16 cellular contexts compared by ENCODE assay signal in the genomic region with DNA sequence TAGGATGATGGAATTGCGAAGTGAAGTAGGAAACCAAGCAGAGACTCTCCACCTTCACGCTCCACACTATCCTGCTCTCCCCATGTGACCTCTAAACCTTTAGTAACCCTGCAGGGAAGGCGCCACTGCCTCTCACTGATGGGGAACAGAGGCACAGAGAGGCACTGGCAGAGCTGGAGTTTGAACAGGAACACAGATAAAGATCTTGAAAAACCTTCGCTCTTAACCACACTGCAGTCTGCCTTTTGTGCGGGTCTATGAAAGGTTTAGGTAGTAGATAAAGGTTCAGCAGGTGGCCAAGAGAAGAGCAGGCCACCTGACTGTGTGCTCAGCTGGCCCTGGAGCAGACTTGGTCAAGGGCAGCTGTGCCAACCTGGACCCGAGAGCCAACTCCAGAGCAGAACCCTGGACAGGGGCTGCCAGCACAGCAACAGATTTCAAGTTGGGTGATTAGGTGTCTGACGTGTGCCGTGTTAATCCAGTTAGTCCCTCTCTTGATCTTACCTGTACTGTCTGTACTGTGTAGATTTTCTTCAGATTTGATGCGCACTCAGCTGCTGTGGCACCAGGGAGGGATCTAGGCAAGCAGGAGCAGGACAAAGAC. TPM values are rescaled to one million over a fixed set of nuclear protein-coding genes. Genes with fewer than 3 reads are reported as not detected.
DNase-seq lines count a peak whose midpoint lies in the region; ATAC-seq, FAIRE-seq and TF ChIP-seq lines count a peak whose summit lies in the region.
"Had no signal": no experiment of that assay in that cellular context is flagged by ENCODE, and none has a peak within 500 bp of the region (broad histone marks: within the 10 kb centered on the region; RNA-seq: fewer than 3 reads in every experiment).

No MANE protein-coding gene starts in this region.

- POLR2A ChIA-PET in activated naive CD8-positive, alpha-beta T cell treated with anti-CD3 and anti-CD28 coated beads, Interleukin-2, amount 10 ng/mL, durations not matched to agents 7 days and 5 days (lab: Charles Lee), result interaction anchor here (0.6 to 2.2 kb wide), 4 partner anchors 14 to 712 kb away, joined by 3 to 8 read pairs (median 4); no protein-coding TSS in a partner anchor
- POLR2A ChIA-PET in GM12878 (lab: Charles Lee), result no interaction called here

- peak; percentile 48 for ATAC-seq in activated naive CD8-positive, alpha-beta T cell treated with anti-CD3 and anti-CD28 coated beads, Interleukin-2, amount 10 ng/mL, durations not matched to agents 7 days and 5 days (ENCODE audit: low read depth)
- no peak for ATAC-seq in activated naive CD8-positive, alpha-beta T cell treated with anti-CD3 and anti-CD28 coated beads, Interleukin-2, amount 50 U/mL, for 24 hours
- ATAC-seq in GM12878 (no peak), HG03097 (IDR thresholded peaks at IDR 0.05; ENCODE audit: low FRiP score, unreplicated experiment) (no peak)
- ATAC-seq: Right ventricle myocardium inferior had no signal

- peaks cover 50% of the 10 kb centered on the region for H3K4me1 Mint-ChIP-seq in activated naive CD8-positive, alpha-beta T cell treated with anti-CD3 and anti-CD28 coated beads, Interleukin-2, amount 10 ng/mL, durations not matched to agents 7 days and 5 days
- peaks cover 43% of the 10 kb centered on the region for H3K4me1 Mint-ChIP-seq in activated naive CD8-positive, alpha-beta T cell treated with anti-CD3 and anti-CD28 coated beads, Interleukin-2, amount 50 U/mL, for 24 hours
- H3K4me1 Mint-ChIP-seq: mesothelial cell of epicardium had no signal

- no peaks in the 10 kb centered on the region for H3K79me2 ChIP-seq in GM12878 (ENCODE audit: control insufficient read depth, insufficient read depth, low read length)

- H4K20me1 ChIP-seq in GM12878 (ENCODE audit: control insufficient read depth, insufficient read depth), result no peaks in the 10 kb centered on the region

- BruUV-seq in GM12878 (replicated peaks; lab: Mats Ljungman, UMichigan), result no TSS peak

- TF ChIP-seq CTCF in GM12878 (IDR thresholded peaks at IDR 0.05 in 2 of 3, conservative IDR thresholded peaks at IDR 0.05 in 1 of 3; ENCODE audit: control insufficient read depth in 2 of 3, extremely low read depth in 1 of 3, insufficient read depth in 1 of 3, low read depth in 3 of 3, low read length in 3 of 3), result no peak
- TF ChIP-seq CTCF in testis (IDR thresholded peaks at IDR 0.05), result no peak

- no peak overlapping the region for H3K4me2 ChIP-seq in GM12878 (ENCODE audit: control insufficient read depth, insufficient read depth)

- H3K27me3 ChIP-seq in GM12878 (replicated peaks in 1 of 2; ENCODE audit: control insufficient read depth in 2 of 2, insufficient read depth in 2 of 2, low read length in 1 of 2) (0 out of 4 replicates have a peak, but pooled peaks cover 0 to 3% of the 10 kb centered on the region in 2 experiments), testis (no peaks in the 10 kb centered on the region)
- H3K27me3 ChIP-seq: right lobe of liver, suprapubic skin had no signal

- no peak overlapping the region for H3K4me3 ChIP-seq in GM12878
- no peak overlapping the region for H3K4me3 ChIP-seq in testis
- H3K4me3 ChIP-seq: right lobe of liver, suprapubic skin had no signal

- H3K27ac Mint-ChIP-seq in activated naive CD8-positive, alpha-beta T cell treated with anti-CD3 and anti-CD28 coated beads, Interleukin-2, amount 10 ng/mL, durations not matched to agents 7 days and 5 days, result peak overlapping the region; percentile 60
- H3K27ac Mint-ChIP-seq in activated naive CD8-positive, alpha-beta T cell treated with anti-CD3 and anti-CD28 coated beads, Interleukin-2, amount 50 U/mL, for 24 hours, result no peak overlapping the region
- H3K27ac Mint-ChIP-seq: activated T-cell treated with anti-CD3 and anti-CD28 coated beads, Interleukin-2, amount 50 U/mL, for 72 hours; mesothelial cell of epicardium had no signal

- DNase-seq in activated naive CD8-positive, alpha-beta T cell treated with anti-CD3 and anti-CD28 coated beads, Interleukin-2, amount 10 ng/mL, durations not matched to agents 7 days and 5 days, result no peak
- no peak for DNase-seq in activated naive CD8-positive, alpha-beta T cell treated with anti-CD3 and anti-CD28 coated beads, Interleukin-2, amount 50 U/mL, for 24 hours
- peak; percentile 20 for DNase-seq in NCI-H345 (lab: John Stamatoyannopoulos, UW)
- no peak for DNase-seq in GM12878 (ENCODE audit: low read depth, low spot score)
- DNase-seq in RPMI8226, result no peak
- no peak for DNase-seq in testis
- DNase-seq: activated T-cell treated with anti-CD3 and anti-CD28 coated beads, Interleukin-2, amount 50 U/mL, for 72 hours; IMR-90; NCI-H2107; right lobe of liver; stimulated activated CD4-positive, alpha-beta T cell treated with anti-CD3 and anti-CD28 coated beads, Interleukin-2, amount 100 ng/mL, for 24 hours had no signal

- no peaks in the 10 kb centered on the region for H3K9me3 ChIP-seq in GM12878 (replicated peaks; ENCODE audit: control insufficient read depth, insufficient read depth, low read length)
- no peaks in the 10 kb centered on the region for H3K9me3 ChIP-seq in testis
- H3K9me3 ChIP-seq: right lobe of liver, suprapubic skin had no signal

- no peak for TF ChIP-seq RAD21 in GM12878 (IDR thresholded peaks at IDR 0.05; ENCODE audit: insufficient read depth, low read depth, low read length)

- intact Hi-C loops in GM12878 (cut with micrococcal nuclease; ENCODE audit: unreplicated experiment) (loop anchor here (2.0 to 10.0 kb wide), 4 partner anchors 147 to 1377 kb away; no protein-coding TSS in a partner anchor), testis (cut with DNase I; ENCODE audit: low total_unique reads) (no loop called here)

- no peak overlapping the region for H3K9ac ChIP-seq in GM12878 (ENCODE audit: control insufficient read depth, insufficient read depth, low read length)

- H3K4me3 Mint-ChIP-seq in activated naive CD8-positive, alpha-beta T cell treated with anti-CD3 and anti-CD28 coated beads, Interleukin-2, amount 10 ng/mL, durations not matched to agents 7 days and 5 days, result peak overlapping the region; percentile 39
- H3K4me3 Mint-ChIP-seq in activated naive CD8-positive, alpha-beta T cell treated with anti-CD3 and anti-CD28 coated beads, Interleukin-2, amount 50 U/mL, for 24 hours, result no peak overlapping the region
- H3K4me3 Mint-ChIP-seq: activated T-cell treated with anti-CD3 and anti-CD28 coated beads, Interleukin-2, amount 50 U/mL, for 72 hours; mesothelial cell of epicardium had no signal

- H3K4me1 ChIP-seq in GM12878 (ENCODE audit: control insufficient read depth, insufficient read depth, low read length) (no peaks in the 10 kb centered on the region), testis (no peaks in the 10 kb centered on the region)
- H3K4me1 ChIP-seq: right lobe of liver had no signal

- CTCF ChIA-PET in GM12878 (lab: Yijun Ruan, JAX), result interaction anchor here (2.5 kb wide), 1 partner anchor 15 kb away, joined by 6 read pairs; no protein-coding TSS in a partner anchor

- no peaks in the 10 kb centered on the region for H3K27me3 Mint-ChIP-seq in activated naive CD8-positive, alpha-beta T cell treated with anti-CD3 and anti-CD28 coated beads, Interleukin-2, amount 10 ng/mL, durations not matched to agents 7 days and 5 days
- no peaks in the 10 kb centered on the region for H3K27me3 Mint-ChIP-seq in activated naive CD8-positive, alpha-beta T cell treated with anti-CD3 and anti-CD28 coated beads, Interleukin-2, amount 50 U/mL, for 24 hours

- H3K36me3 Mint-ChIP-seq in activated naive CD8-positive, alpha-beta T cell treated with anti-CD3 and anti-CD28 coated beads, Interleukin-2, amount 10 ng/mL, durations not matched to agents 7 days and 5 days, result peaks cover 34% of the 10 kb centered on the region
- no peaks in the 10 kb centered on the region for H3K36me3 Mint-ChIP-seq in activated naive CD8-positive, alpha-beta T cell treated with anti-CD3 and anti-CD28 coated beads, Interleukin-2, amount 50 U/mL, for 24 hours (ENCODE audit: low read depth)
- H3K36me3 Mint-ChIP-seq: mesothelial cell of epicardium had no signal

- no peak for FAIRE-seq in GM12878 (lab: Jason Lieb, UNC)

- SMC1A ChIA-PET in GM12878 (lab: Charles Lee; ENCODE audit: uncharacterized antibody, unreplicated experiment), result no interaction called here

- 42% methylated on average over 9 of the region's 9 CpGs for WGBS in GM12878 (ENCODE audit: insufficient coverage, insufficient replicate concordance, low lambda C conversion rate, missing lambda C conversion rate)
- WGBS in testis, 2 donors, result 86 to 89% methylated on average over 7 to 9 of the region's 9 CpGs

- TF ChIP-seq POLR2A in GM12878 (IDR thresholded peaks at IDR 0.05; ENCODE audit: low read depth, low read length) (no peak), testis (IDR thresholded peaks at IDR 0.05) (no peak)

- no peak for TF ChIP-seq EP300 in GM12878 (IDR thresholded peaks at IDR 0.05; ENCODE audit: borderline replicate concordance in 1 of 2, control insufficient read depth in 1 of 2, low read depth in 2 of 2, low read length in 2 of 2)

- no peaks in the 10 kb centered on the region for H3K9me3 Mint-ChIP-seq in activated naive CD8-positive, alpha-beta T cell treated with anti-CD3 and anti-CD28 coated beads, Interleukin-2, amount 10 ng/mL, durations not matched to agents 7 days and 5 days
- H3K9me3 Mint-ChIP-seq in activated naive CD8-positive, alpha-beta T cell treated with anti-CD3 and anti-CD28 coated beads, Interleukin-2, amount 50 U/mL, for 24 hours, result no peaks in the 10 kb centered on the region
- H3K9me3 Mint-ChIP-seq: activated T-cell treated with anti-CD3 and anti-CD28 coated beads, Interleukin-2, amount 50 U/mL, for 72 hours; mesothelial cell of epicardium had no signal

- H3K27ac ChIP-seq in GM12878 (ENCODE audit: control insufficient read depth, insufficient read depth) (no peak overlapping the region), testis (no peak overlapping the region)
- H3K27ac ChIP-seq: right lobe of liver, suprapubic skin had no signal

- in situ Hi-C loops in GM12878 (cut with MboI), result no loop called here

- H3K36me3 ChIP-seq in GM12878 (ENCODE audit: control insufficient read depth in 2 of 2, insufficient read depth in 2 of 2, low read length in 1 of 2) (no peaks in the 10 kb centered on the region), testis (ENCODE audit: low read depth, missing control alignments) (no peaks in the 10 kb centered on the region)
- H3K36me3 ChIP-seq: right lobe of liver had no signal

- no peak overlapping the region for H2AFZ ChIP-seq in GM12878 (ENCODE audit: control insufficient read depth, low read depth, low read length)

- RAD21 ChIA-PET in GM12878 (lab: Charles Lee; ENCODE audit: unreplicated experiment), result interaction anchor here (1.8 kb wide), 1 partner anchor 1376 kb away, joined by 5 read pairs; no protein-coding TSS in a partner anchor

RNA-seq across cellular contexts. Expression of a gene that starts 15.2 kb away (rescaled TPM):
- total RNA-seq in activated naive CD8-positive, alpha-beta T cell treated with anti-CD3 and anti-CD28 coated beads, Interleukin-2, amount 10 ng/mL, durations not matched to agents 7 days and 5 days, result 10 to 100 TPM; 63.6 to 64.6 TPM
- not detected in 2 replicates for total RNA-seq in GM12878 (2013; cell fraction: nucleolus; rRNA removed)
- total RNA-seq in GM12878 (2014; rRNA removed) (under 0.01 and 0.06 TPM in 2 replicates), GM12878 (2014; rRNA removed; fragmentation: Illumina TruSeq; extraction: Trizol) (0.09 and 0.18 TPM in 2 replicates), GM12878 (2021) (0.24 and 0.38 TPM in 2 replicates), testis (10 to 100 TPM; 15.4 to 17.4 TPM)
- 0.31 TPM for polyA plus RNA-seq in GM12878 (2011; ENCODE audit: low read depth)
- polyA plus RNA-seq in GM12878 (2011; rRNA removed) (0.30 and 0.37 TPM in 2 replicates), GM12878 (2014; fragmentation: Illumina TruSeq; extraction: Trizol) (0.06 and 0.24 TPM in 2 replicates), GM12878 (2014; fragmentation: Nextera tagmentation; extraction: Ambion mirVana) (under 1 TPM; 0.05 to 0.18 TPM), GM12878 (2014; rRNA removed) (0.13 and 0.22 TPM in 2 replicates), GM12878 (2016; fragmentation: Nextera tagmentation; extraction: Ambion mirVana) (under 1 TPM in 1 of 2 experiments, not detected in 1; 0.16 TPM), testis (ENCODE audit: insufficient read depth, low read depth, low replicate concordance) (10.4 TPM)
- polyA plus RNA-seq in GM12878 (2011; cell fraction: cytosol; rRNA removed), result 0.10 and 0.12 TPM in 2 replicates
- 0.03 and 0.06 TPM in 2 replicates for polyA plus RNA-seq in GM12878 (2011; cell fraction: nucleus; rRNA removed)
- polyA plus RNA-seq in GM12878 (2012), result 0.41 and 0.44 TPM in 2 replicates
- 0.15 and 0.21 TPM in 2 replicates for polyA minus RNA-seq in GM12878 (2011; rRNA and poly(A)+ RNA removed)
- polyA minus RNA-seq in GM12878 (2011; cell fraction: cytosol; rRNA and poly(A)+ RNA removed), result not detected in 2 replicates
- 0.10 TPM in 1 of 2 replicates, not detected in the other for polyA minus RNA-seq in GM12878 (2011; cell fraction: nucleus; rRNA and poly(A)+ RNA removed)

RNA-seq across cellular contexts. Expression of a gene that starts 43.6 kb away (rescaled TPM):
- total RNA-seq in activated naive CD8-positive, alpha-beta T cell treated with anti-CD3 and anti-CD28 coated beads, Interleukin-2, amount 10 ng/mL, durations not matched to agents 7 days and 5 days, result under 1 TPM; 0.17 to 0.28 TPM
- not detected in 2 replicates for total RNA-seq in GM12878 (2013; cell fraction: nucleolus; rRNA removed)
- not detected in 2 replicates for total RNA-seq in GM12878 (2014; rRNA removed)
- not detected in 2 replicates for total RNA-seq in GM12878 (2014; rRNA removed; fragmentation: Illumina TruSeq; extraction: Trizol)
- not detected in 2 replicates for total RNA-seq in GM12878 (2021)
- polyA plus RNA-seq in GM12878 (2011; ENCODE audit: low read depth), result not detected
- not detected in 2 replicates for polyA plus RNA-seq in GM12878 (2011; rRNA removed)
- polyA plus RNA-seq in GM12878 (2011; cell fraction: cytosol; rRNA removed), result not detected in 2 replicates
- not detected in 2 replicates for polyA plus RNA-seq in GM12878 (2011; cell fraction: nucleus; rRNA removed)
- not detected in 2 replicates for polyA plus RNA-seq in GM12878 (2012)
- not detected in 2 replicates for polyA plus RNA-seq in GM12878 (2014; fragmentation: Illumina TruSeq; extraction: Trizol)
- not detected for polyA plus RNA-seq in GM12878 (2014; fragmentation: Nextera tagmentation; extraction: Ambion mirVana)
- polyA plus RNA-seq in GM12878 (2014; rRNA removed), result not detected in 2 replicates
- not detected for polyA plus RNA-seq in GM12878 (2016; fragmentation: Nextera tagmentation; extraction: Ambion mirVana)
- polyA minus RNA-seq in GM12878 (2011; rRNA and poly(A)+ RNA removed), result not detected in 2 replicates
- not detected in 2 replicates for polyA minus RNA-seq in GM12878 (2011; cell fraction: cytosol; rRNA and poly(A)+ RNA removed)
- not detected in 2 replicates for polyA minus RNA-seq in GM12878 (2011; cell fraction: nucleus; rRNA and poly(A)+ RNA removed)
- 10 to 100 TPM; 28.1 to 30.4 TPM for total RNA-seq in testis
- polyA plus RNA-seq in testis (ENCODE audit: insufficient read depth, low read depth, low replicate concordance), result 11.3 TPM
- total RNA-seq: fibroblast of villous mesenchyme, IMR-90 had no signal
- polyA plus RNA-seq: IMR-90 had no signal

Comparison
In these comparisons a context has a peak if more than half of its experiments do, and no peak if none do; other contexts are left out.
1. RNA of a gene that starts 15.2 kb away (total RNA-seq): 63.6 to 64.6 TPM in activated naive CD8-positive, alpha-beta T cell treated with anti-CD3 and anti-CD28 coated beads, Interleukin-2, amount 10 ng/mL, durations not matched to agents 7 days and 5 days and 15.4 to 17.4 TPM in testis; under 0.01 to 0.38 TPM in GM12878; every median in the first group is over 10 times any median in the second.
2. RNA of a gene that starts 43.6 kb away (total RNA-seq): 28.1 to 30.4 TPM in testis; 0.17 to 0.28 TPM in activated naive CD8-positive, alpha-beta T cell treated with anti-CD3 and anti-CD28 coated beads, Interleukin-2, amount 10 ng/mL, durations not matched to agents 7 days and 5 days and not detected in GM12878; every median in the first group is over 10 times any median in the second.